11 cellular contexts compared by ENCODE assay signal in the genomic region with DNA sequence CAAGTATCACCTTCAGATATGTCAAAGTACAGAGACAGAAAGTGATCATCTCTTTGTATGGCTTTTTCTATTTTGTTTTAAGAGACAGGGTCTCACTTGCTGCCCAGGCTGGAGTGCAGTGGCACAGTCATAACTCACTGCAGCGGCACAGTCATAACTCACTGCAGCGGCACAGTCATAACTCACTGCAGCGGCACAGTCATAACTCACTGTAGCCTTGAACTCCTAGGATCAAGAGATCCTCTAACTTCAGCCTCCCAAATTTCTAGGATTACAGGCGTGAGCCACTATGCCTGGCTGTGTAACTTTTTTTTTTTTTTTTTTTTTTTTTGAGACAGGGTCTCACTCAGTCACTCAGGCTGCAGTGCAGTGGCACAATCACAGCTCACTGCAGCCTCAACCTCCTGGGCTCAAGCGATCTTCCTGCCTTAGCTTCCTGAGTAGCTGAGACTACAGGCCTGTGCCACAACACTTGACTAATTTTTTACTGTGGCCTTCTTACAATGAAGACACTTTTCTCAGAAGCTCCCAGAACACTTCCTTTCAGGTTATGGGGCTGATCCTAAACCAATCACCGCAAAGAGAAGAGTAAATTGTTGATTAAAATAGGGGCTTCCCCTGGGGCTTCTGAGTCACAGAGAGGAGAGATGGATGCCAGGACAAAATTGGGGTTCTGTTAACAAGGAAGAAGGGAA. TPM values are rescaled to one million over a fixed set of nuclear protein-coding genes. Genes with fewer than 3 reads are reported as not detected.
DNase-seq lines count a peak whose midpoint lies in the region; ATAC-seq, FAIRE-seq and TF ChIP-seq lines count a peak whose summit lies in the region.
"Had no signal": no experiment of that assay in that cellular context is flagged by ENCODE, and none has a peak within 500 bp of the region (broad histone marks: within the 10 kb centered on the region; RNA-seq: fewer than 3 reads in every experiment).

No MANE protein-coding gene starts in this region.

- H3K4me3 Mint-ChIP-seq in activated T-cell treated with anti-CD3 and anti-CD28 coated beads, Interleukin-2, amount 50 U/mL, for 72 hours = peak overlapping the region; percentile 55 to 74

- CTCF ChIA-PET in GM10248 (lab: Yijun Ruan, JAX) = interaction anchor here (0.9 to 8.1 kb wide), 5 partner anchors 24 to 439 kb away, joined by 3 to 63 read pairs (median 10); a partner anchor contains a TSS

- peak; percentile 75 for ATAC-seq in GM19438 (IDR thresholded peaks at IDR 0.05; ENCODE audit: low read depth, unreplicated experiment)
- peak; percentile 63 for ATAC-seq in HG03064 (IDR thresholded peaks at IDR 0.05; ENCODE audit: low read depth, unreplicated experiment)
- peak; percentile 84 to 86 for ATAC-seq in activated T-cell treated with anti-CD3 and anti-CD28 coated beads, Interleukin-2, amount 50 U/mL, for 72 hours (replicated peaks in 1 of 2)

- H3K4me1 Mint-ChIP-seq in activated T-cell treated with anti-CD3 and anti-CD28 coated beads, Interleukin-2, amount 50 U/mL, for 72 hours (ENCODE audit: low read depth) = peaks cover 60% of the 10 kb centered on the region

- POLR2A ChIA-PET in GM10248 (lab: Yijun Ruan, JAX) = interaction anchor here (0.7 kb wide), 1 partner anchor 440 kb away, joined by 4 read pairs; no protein-coding TSS in a partner anchor

- peaks cover 2% of the 10 kb centered on the region in 2 donors for H3K9me3 Mint-ChIP-seq in activated T-cell treated with anti-CD3 and anti-CD28 coated beads, Interleukin-2, amount 50 U/mL, for 72 hours
- H3K9me3 Mint-ChIP-seq: CD8-positive, alpha-beta memory T cell had no signal

- H3K27me3 Mint-ChIP-seq in activated T-cell treated with anti-CD3 and anti-CD28 coated beads, Interleukin-2, amount 50 U/mL, for 72 hours (ENCODE audit: low read depth) = no peaks in the 10 kb centered on the region

- peaks cover 10 to 12% of the 10 kb centered on the region in 2 donors for H3K36me3 Mint-ChIP-seq in activated T-cell treated with anti-CD3 and anti-CD28 coated beads, Interleukin-2, amount 50 U/mL, for 72 hours (ENCODE audit: insufficient read depth in 2 of 2)
- H3K36me3 Mint-ChIP-seq: CD8-positive, alpha-beta memory T cell had no signal

- FAIRE-seq in urothelium cell line (lab: Jason Lieb, UNC) = no peak

- DNase-seq in GM10248 (ENCODE audit: extremely low spot score) (peak; percentile 43), DMS79 treated with DMSO at 0.1 percent for 48 hours (lab: John Stamatoyannopoulos, UW) (no peak), urothelium cell line (ENCODE audit: low spot score) (no peak), middle frontal gyrus (ENCODE audit: extremely low spot score, low spot score) (no peak), NCI-H2196 (lab: John Stamatoyannopoulos, UW; ENCODE audit: unreplicated experiment) (no peak)
- DNase-seq in activated T-cell treated with anti-CD3 and anti-CD28 coated beads, Interleukin-2, amount 50 U/mL, for 72 hours = peak; percentile 75 to 76
- DNase-seq: H7, NCI-H2107 had no signal

- no peak for TF ChIP-seq CTCF in GM10248 (IDR thresholded peaks at IDR 0.05; ENCODE audit: control extremely low read depth, extremely low read depth, low read depth, missing control alignments)

- peak overlapping the region; percentile 66 for H3K27ac Mint-ChIP-seq in activated T-cell treated with anti-CD3 and anti-CD28 coated beads, Interleukin-2, amount 50 U/mL, for 72 hours

RNA-seq across cellular contexts. Expression of a gene that starts 9.0 kb away (rescaled TPM):
- 10 to 100 TPM; 63.8 to 64.0 TPM for total RNA-seq in activated T-cell treated with anti-CD3 and anti-CD28 coated beads, Interleukin-2, amount 50 U/mL, for 72 hours

RNA-seq across cellular contexts. Expression of a gene that starts 48.5 kb away (rescaled TPM):
- 10 to 100 TPM; 57.2 to 73.2 TPM for total RNA-seq in activated T-cell treated with anti-CD3 and anti-CD28 coated beads, Interleukin-2, amount 50 U/mL, for 72 hours

Comparison
In these comparisons a context has a peak if more than half of its experiments do, and no peak if none do; other contexts are left out.
1. DNase-seq: peak in GM10248 (single experiment) and activated T-cell treated with anti-CD3 and anti-CD28 coated beads, Interleukin-2, amount 50 U/mL, for 72 hours (2 of 2); none in DMS79 treated with DMSO at 0.1 percent for 48 hours (single experiment), urothelium cell line (single experiment), middle frontal gyrus (single experiment) and NCI-H2196 (single experiment).
2. Peak in every context shown above with its lines, with median percentiles within 50 percentile points of each other: ATAC-seq.